17 cellular contexts compared by ENCODE assay signal in the genomic region with DNA sequence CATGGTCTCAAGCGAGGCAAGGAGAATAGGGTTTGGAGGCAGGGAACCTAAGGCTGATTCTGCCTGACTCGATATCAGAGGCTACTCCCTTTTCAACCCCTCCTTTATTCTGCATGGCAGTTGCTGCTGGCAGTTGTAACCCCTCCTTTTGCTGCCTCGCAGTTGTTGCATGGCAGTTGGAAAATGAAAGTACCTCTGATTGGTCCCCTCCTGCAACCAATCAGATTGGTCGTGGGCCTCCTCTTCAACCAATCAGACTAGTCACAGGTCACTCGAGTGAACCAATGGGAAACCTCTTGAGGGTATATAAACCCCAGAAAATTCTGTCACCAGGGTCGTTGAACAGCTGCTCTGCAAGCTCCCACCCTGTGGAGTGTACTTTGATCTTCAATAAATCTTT.
DNase-seq lines count a peak whose midpoint lies in the region; ATAC-seq and TF ChIP-seq lines count a peak whose summit lies in the region.
"Had no signal": no experiment of that assay in that cellular context is flagged by ENCODE, and none has a peak within 500 bp of the region (broad histone marks: within the 10 kb centered on the region; RNA-seq: fewer than 3 reads in every experiment).

No MANE protein-coding gene starts in this region.

- no peak overlapping the region for H3K4me3 ChIP-seq in GM12865 (ENCODE audit: low read depth, low read length)
- H3K4me3 ChIP-seq in OCI-LY7 (ENCODE audit: low read depth, low read length, poor library complexity, severe bottlenecking): no peak overlapping the region
- no peak overlapping the region for H3K4me3 ChIP-seq in fibroblast of pulmonary artery (replicated peaks; ENCODE audit: low read depth, low read length)
- H3K4me3 ChIP-seq: GM23338, stomach had no signal

- in situ Hi-C loops in GM13977 (cut with MboI; ENCODE audit: low pct_unique_long_range_greater_than_20kb, low sequenced_read_pairs, unreplicated experiment): no loop called here

- H3K27ac ChIP-seq in OCI-LY7 (ENCODE audit: low read depth, low read length, poor library complexity, severe bottlenecking): no peak overlapping the region
- H3K27ac ChIP-seq: C4-2B, stomach had no signal

- TF ChIP-seq CTCF in GM12865 (IDR thresholded peaks at IDR 0.05; ENCODE audit: insufficient read depth, low read depth, low read length, missing control alignments): no peak
- TF ChIP-seq CTCF in OCI-LY7 (conservative IDR thresholded peaks at IDR 0.05; ENCODE audit: low read length): no peak
- no peak for TF ChIP-seq CTCF in fibroblast of pulmonary artery (IDR thresholded peaks at IDR 0.05; ENCODE audit: low read length, missing control alignments)
- TF ChIP-seq CTCF in GM13977 (IDR thresholded peaks at IDR 0.05; ENCODE audit: extremely low read depth, insufficient read depth, missing control alignments): no peak

- H3K9me3 ChIP-seq in OCI-LY7 (ENCODE audit: low read length): no peaks in the 10 kb centered on the region
- H3K9me3 ChIP-seq: stomach had no signal

- no TSS peak for BruUV-seq in OCI-LY7 (replicated peaks; lab: Mats Ljungman, UMichigan)

- H3K4me2 ChIP-seq in OCI-LY7 (ENCODE audit: low read length): peak overlapping the region; percentile 41
- H3K4me2 ChIP-seq: GM23338 had no signal

- H3K9me2 ChIP-seq in OCI-LY7 (ENCODE audit: insufficient read depth, low read length): no peaks in the 10 kb centered on the region

- CTCF ChIA-PET in OCI-LY7 (lab: Charles Lee; ENCODE audit: unreplicated experiment): no interaction called here

- DNase-seq in GM12865 (ENCODE audit: low read depth): peak; percentile 36
- DNase-seq in OCI-LY7 (ENCODE audit: low spot score): peak; percentile 27
- peak; percentile 14 for DNase-seq in fibroblast of pulmonary artery (ENCODE audit: low read depth)
- DNase-seq in GM13977 (ENCODE audit: low spot score): no peak
- DNase-seq in NCI-H526 treated with DMSO at 0.1 percent for 48 hours (lab: John Stamatoyannopoulos, UW): no peak
- no peak for DNase-seq in NCI-H748 treated with DMSO at 0.1 percent for 48 hours (lab: John Stamatoyannopoulos, UW)
- DNase-seq: activated CD4-positive, CD25-positive, alpha-beta regulatory T cell; activated naive CD4-positive, alpha-beta T cell treated with Interleukin-2 at 50 U/mL for 16 hours; hypothalamus; left colon; NCI-H1436; posterior cingulate gyrus; stomach had no signal

- H4K20me1 ChIP-seq in OCI-LY7 (ENCODE audit: insufficient read depth, low read length): no peaks in the 10 kb centered on the region

- POLR2A ChIA-PET in OCI-LY7 (lab: Charles Lee): interaction anchor here (1.0 kb wide), 1 partner anchor 12 kb away, joined by 3 read pairs; no protein-coding TSS in a partner anchor

- no peaks in the 10 kb centered on the region for H3K4me1 ChIP-seq in OCI-LY7 (ENCODE audit: insufficient read depth, low read length, poor library complexity, severe bottlenecking)
- H3K4me1 ChIP-seq: stomach had no signal

- H3K79me2 ChIP-seq in OCI-LY7 (ENCODE audit: insufficient read depth, low read depth, low read length): no peaks in the 10 kb centered on the region

- H3K36me3 ChIP-seq in OCI-LY7 (ENCODE audit: insufficient read depth, low read length): no peaks in the 10 kb centered on the region
- H3K36me3 ChIP-seq: stomach had no signal

- peak; percentile 60 for ATAC-seq in HG03432 (IDR thresholded peaks at IDR 0.05; ENCODE audit: unreplicated experiment)
- ATAC-seq: GM23338, left colon, Panc1 had no signal

- intact Hi-C loops in OCI-LY7 (cut with micrococcal nuclease; ENCODE audit: unreplicated experiment): no loop called here

- H2AFZ ChIP-seq in OCI-LY7 (ENCODE audit: low read length): no peak overlapping the region; the same call in 1 of the 2 replicates
- H2AFZ ChIP-seq: GM23338 had no signal

Comparison
In these comparisons a context has a peak if more than half of its experiments do, and no peak if none do; other contexts are left out.
1. DNase-seq: peak in GM12865 (single experiment), OCI-LY7 (single experiment) and fibroblast of pulmonary artery (single experiment); none in GM13977 (single experiment), NCI-H526 treated with DMSO at 0.1 percent for 48 hours (single experiment) and NCI-H748 treated with DMSO at 0.1 percent for 48 hours (single experiment).